ENCODE assay signal across 8 cellular contexts in the genomic region with DNA sequence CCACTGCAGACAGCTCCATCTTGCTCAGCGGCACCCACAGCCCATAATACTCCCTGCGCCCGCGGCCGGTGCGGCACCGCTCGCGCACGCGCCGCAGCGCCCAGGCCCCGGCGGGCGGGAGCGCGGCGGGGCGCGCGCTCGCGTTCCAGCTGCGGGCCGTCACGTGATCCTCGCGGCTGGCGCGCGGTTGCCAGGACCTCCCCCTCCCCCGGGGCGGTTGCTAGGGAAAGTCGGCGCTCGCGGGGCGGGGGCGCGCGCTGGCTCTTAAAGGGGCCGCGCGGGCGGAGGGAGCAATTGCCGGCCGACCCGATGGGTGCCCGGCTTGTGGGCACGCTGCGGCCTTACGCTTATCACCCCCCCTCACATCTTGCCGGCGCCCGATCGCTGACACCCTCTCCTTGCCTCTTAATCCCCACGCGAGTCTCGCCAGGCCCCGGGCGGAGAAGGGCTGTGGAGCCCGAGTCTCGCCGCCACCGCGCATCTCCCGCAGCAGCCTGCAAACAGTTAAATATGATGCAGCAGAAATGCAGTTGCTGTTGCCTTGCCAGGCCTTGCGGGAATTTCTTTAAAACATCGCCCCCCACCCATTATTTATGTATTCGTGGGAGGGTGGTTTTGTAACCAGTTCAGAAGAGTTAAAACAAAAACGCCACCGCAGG. TPM values are rescaled to one million over a fixed set of nuclear protein-coding genes. Genes with fewer than 3 reads are reported as not detected.
DNase-seq lines count a peak whose midpoint lies in the region; ATAC-seq, FAIRE-seq and TF ChIP-seq lines count a peak whose summit lies in the region.

Gene CBX6 (minus strand): TSS at position 45 of the 659 bp plus-strand sequence. CDS start 26 bp downstream, at position 19.

- H3K4me3 ChIP-seq in ACC112 (ENCODE audit: low read depth, low read length) (peak within 1 kb of the TSS; percentile 90), mammary epithelial cell (replicated peaks in 1 of 3; ENCODE audit: insufficient read depth in 1 of 3, low read depth in 2 of 3, low read length in 3 of 3) (peak within 1 kb of the TSS; percentile 68 to 83 (median 76)), small intestine (ENCODE audit: low read depth in 1 of 2, low read length in 2 of 2) (peak within 1 kb of the TSS; percentile 63 to 64)

- H3K27me3 ChIP-seq in ACC112 (ENCODE audit: insufficient read depth, low read length) (no peaks in the 10 kb centered on the region), mammary epithelial cell (ENCODE audit: insufficient read depth, low read length) (no peaks in the 10 kb centered on the region), small intestine (ENCODE audit: control insufficient read depth in 2 of 2, insufficient read depth in 2 of 2, low read length in 2 of 2) (peaks cover 0 to 3% of the 10 kb centered on the region in 2 donors)

- H4K20me1 ChIP-seq in mammary epithelial cell (ENCODE audit: insufficient read depth, low read length) = no peaks in the 10 kb centered on the region

- H3K27ac ChIP-seq in ACC112 (ENCODE audit: low read depth, low read length) (peak within 1 kb of the TSS; percentile 27; the same call in 1 of the 2 replicates), mammary epithelial cell (ENCODE audit: insufficient read depth, low read depth, low read length) (peak within 1 kb of the TSS; percentile 36), small intestine (ENCODE audit: low read depth in 1 of 2, low read length in 1 of 2) (peak within 1 kb of the TSS; percentile 72 to 90)

- under 1% methylated on average over 32 of the region's 73 CpGs for WGBS in mammary epithelial cell (ENCODE audit: low coverage, missing lambda C conversion rate)
- 0% methylated on average over 51 to 73 of the region's 73 CpGs for WGBS in small intestine, 3 donors

- H3K4me1 ChIP-seq in ACC112 (ENCODE audit: control insufficient read depth, insufficient read depth, low read length, unreplicated experiment) (no peaks in the 10 kb centered on the region), mammary epithelial cell (ENCODE audit: insufficient read depth, low read length) (peaks cover 27% of the 10 kb centered on the region), small intestine (ENCODE audit: control insufficient read depth in 2 of 2, insufficient read depth in 1 of 2, low read depth in 1 of 2, low read length in 1 of 2) (no peaks in the 10 kb centered on the region)

- no peaks in the 10 kb centered on the region for H3K9me3 Mint-ChIP-seq in WTC11

- no peak for TF ChIP-seq CTCF in WTC11 (IDR thresholded peaks at IDR 0.05)
- TF ChIP-seq CTCF in mammary epithelial cell (conservative IDR thresholded peaks at IDR 0.05 in 1 of 2, IDR thresholded peaks at IDR 0.05 in 1 of 2; ENCODE audit: extremely low read depth in 1 of 2, insufficient read depth in 1 of 2, low read depth in 1 of 2, low read length in 2 of 2) = no peak

- peaks cover 13% of the 10 kb centered on the region; the same call in 1 of the 2 replicates for H3K36me3 Mint-ChIP-seq in WTC11

- peak within 1 kb of the TSS; percentile 100 for H3K4me2 ChIP-seq in mammary epithelial cell (ENCODE audit: insufficient read depth, low read depth, low read length)

- H3K9me3 ChIP-seq in mammary epithelial cell (replicated peaks; ENCODE audit: insufficient read depth, low read length) = no peaks in the 10 kb centered on the region
- no peaks in the 10 kb centered on the region for H3K9me3 ChIP-seq in small intestine (ENCODE audit: control insufficient read depth, low read depth)

- peaks cover 7% of the 10 kb centered on the region for H3K27me3 Mint-ChIP-seq in WTC11 (ENCODE audit: low read depth)

- DNase-seq in NCI-H345 (lab: John Stamatoyannopoulos, UW) (peak; percentile 92), WTC11 (ENCODE audit: low spot score) (peak; percentile 96), mammary epithelial cell (peak; percentile 81), iPS-NIHi11 (ENCODE audit: low spot score) (peak; percentile 97), small intestine (peak; percentile 63)

- in situ Hi-C loops in mammary epithelial cell (cut with MboI; ENCODE audit: low sequenced_read_pairs in 2 of 2) = loop anchor here (5.0 to 25.0 kb wide), 5 partner anchors 130 to 440 kb away; partner anchors contain the start of gene RPL3 (in 1 of the 2)

- POLR2A ChIA-PET in WTC11 (lab: Charles Lee) = interaction anchor here (0.5 to 1.0 kb wide), 2 partner anchors 69 to 280 kb away, joined by 3 read pairs; partner anchors contain the start of gene CBX7

- dilution Hi-C loops in mammary epithelial cell (cut with HindIII; ENCODE audit: low sequenced_read_pairs) = no loop called here

- H3K9ac ChIP-seq in mammary epithelial cell (ENCODE audit: insufficient read depth, low read length) = peak within 1 kb of the TSS; percentile 73

- CTCF ChIA-PET in WTC11 (lab: Charles Lee) (interaction anchor here (1.0 to 5.4 kb wide), 6 partner anchors 55 to 277 kb away, joined by 3 to 67 read pairs (median 10); no protein-coding TSS in a partner anchor), mammary epithelial cell (lab: Charles Lee; ENCODE audit: low non-redundant PET) (no interaction called here)

- H3K27ac Mint-ChIP-seq in WTC11 = peak within 1 kb of the TSS; percentile 96

- intact Hi-C loops in mammary epithelial cell (cut with micrococcal nuclease) = loop anchor here (5.0 kb wide), 2 partner anchors 50 to 435 kb away; no protein-coding TSS in a partner anchor

- H3K79me2 ChIP-seq in ACC112 (ENCODE audit: control insufficient read depth, insufficient read depth, low read length, unreplicated experiment) = peaks cover 11% of the 10 kb centered on the region
- H3K79me2 ChIP-seq in mammary epithelial cell (ENCODE audit: insufficient read depth, low read length) = peaks cover 7% of the 10 kb centered on the region

- H3K36me3 ChIP-seq in ACC112 (ENCODE audit: insufficient read depth, low read length) (0 out of 2 replicates have a peak, but pooled peaks cover 4% of the 10 kb centered on the region), mammary epithelial cell (ENCODE audit: insufficient read depth, low read length) (peaks cover 2% of the 10 kb centered on the region), small intestine (ENCODE audit: control insufficient read depth in 2 of 2, insufficient read depth in 2 of 2, low read length in 2 of 2) (no peaks in the 10 kb centered on the region)

- peak within 1 kb of the TSS; percentile 93 for H3K4me3 Mint-ChIP-seq in WTC11

- H2AFZ ChIP-seq in ACC112 (ENCODE audit: low read length, unreplicated experiment) (peak within 1 kb of the TSS; percentile 97), mammary epithelial cell (ENCODE audit: low read depth, low read length) (peak within 1 kb of the TSS; percentile 99)

- FAIRE-seq in small intestine (lab: Jason Lieb, UNC) = no peak

- BruUV-seq in mammary epithelial cell (replicated peaks; lab: Mats Ljungman, UMichigan) = no TSS peak

- peaks cover 46% of the 10 kb centered on the region for H3K4me1 Mint-ChIP-seq in WTC11

- ATAC-seq in GM18909 (IDR thresholded peaks at IDR 0.05; ENCODE audit: poor library complexity, unreplicated experiment) (peak; percentile 71), HG03196 (IDR thresholded peaks at IDR 0.05; ENCODE audit: unreplicated experiment) (peak; percentile 61), WTC11 (peak; percentile 49)

TF ChIP-seq in WTC11, 78 proteins besides CTCF, POLR2A, EP300 and RAD21 (continues in another document):
- TF ChIP-seq TEAD1 (CRISPR knock-in tag; IDR thresholded peaks at IDR 0.05) = peak; percentile 18; the same call in 1 of the 2 replicates
- TF ChIP-seq USF2 (CRISPR knock-in tag; IDR thresholded peaks at IDR 0.05) = peak; percentile 96
- TF ChIP-seq MYBL2 (CRISPR knock-in tag; IDR thresholded peaks at IDR 0.05) = peak; percentile 65; the same call in 1 of the 2 replicates
- TF ChIP-seq, protein P1, sequence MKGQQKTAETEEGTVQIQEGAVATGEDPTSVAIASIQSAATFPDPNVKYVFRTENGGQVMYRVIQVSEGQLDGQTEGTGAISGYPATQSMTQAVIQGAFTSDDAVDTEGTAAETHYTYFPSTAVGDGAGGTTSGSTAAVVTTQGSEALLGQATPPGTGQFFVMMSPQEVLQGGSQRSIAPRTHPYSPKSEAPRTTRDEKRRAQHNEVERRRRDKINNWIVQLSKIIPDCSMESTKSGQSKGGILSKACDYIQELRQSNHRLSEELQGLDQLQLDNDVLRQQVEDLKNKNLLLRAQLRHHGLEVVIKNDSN (CRISPR knock-in tag; IDR thresholded peaks at IDR 0.05) = peak; percentile 89
- TF ChIP-seq, protein P2, sequence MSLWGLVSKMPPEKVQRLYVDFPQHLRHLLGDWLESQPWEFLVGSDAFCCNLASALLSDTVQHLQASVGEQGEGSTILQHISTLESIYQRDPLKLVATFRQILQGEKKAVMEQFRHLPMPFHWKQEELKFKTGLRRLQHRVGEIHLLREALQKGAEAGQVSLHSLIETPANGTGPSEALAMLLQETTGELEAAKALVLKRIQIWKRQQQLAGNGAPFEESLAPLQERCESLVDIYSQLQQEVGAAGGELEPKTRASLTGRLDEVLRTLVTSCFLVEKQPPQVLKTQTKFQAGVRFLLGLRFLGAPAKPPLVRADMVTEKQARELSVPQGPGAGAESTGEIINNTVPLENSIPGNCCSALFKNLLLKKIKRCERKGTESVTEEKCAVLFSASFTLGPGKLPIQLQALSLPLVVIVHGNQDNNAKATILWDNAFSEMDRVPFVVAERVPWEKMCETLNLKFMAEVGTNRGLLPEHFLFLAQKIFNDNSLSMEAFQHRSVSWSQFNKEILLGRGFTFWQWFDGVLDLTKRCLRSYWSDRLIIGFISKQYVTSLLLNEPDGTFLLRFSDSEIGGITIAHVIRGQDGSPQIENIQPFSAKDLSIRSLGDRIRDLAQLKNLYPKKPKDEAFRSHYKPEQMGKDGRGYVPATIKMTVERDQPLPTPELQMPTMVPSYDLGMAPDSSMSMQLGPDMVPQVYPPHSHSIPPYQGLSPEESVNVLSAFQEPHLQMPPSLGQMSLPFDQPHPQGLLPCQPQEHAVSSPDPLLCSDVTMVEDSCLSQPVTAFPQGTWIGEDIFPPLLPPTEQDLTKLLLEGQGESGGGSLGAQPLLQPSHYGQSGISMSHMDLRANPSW (CRISPR knock-in tag; conservative IDR thresholded peaks at IDR 0.05; ENCODE audit: low read depth) = no peak

RNA-seq across cellular contexts. Expression of gene CBX6, which starts in this region (rescaled TPM):
- total RNA-seq in WTC11 (2021) (21.5 to 27.0 TPM (median 23.8 TPM) in 3 replicates), mammary epithelial cell (10 to 100 TPM; 32.3 to 55.7 TPM)
- polyA plus RNA-seq in mammary epithelial cell (17.2 TPM), small intestine (10 to 100 TPM in 1 of 3 donors, 1 to 10 TPM in 2; 1.1 to 15.9 (median 3.0) TPM)
- 49.3 TPM for polyA minus RNA-seq in mammary epithelial cell

Comparison
In these comparisons a context has a peak if more than half of its experiments do, and no peak if none do; other contexts are left out.
1. Peak in every context shown above with its lines: DNase-seq, ATAC-seq, H3K4me3 ChIP-seq and H3K27ac ChIP-seq.
2. H3K27ac ChIP-seq: peak in every context shown above with its lines; median percentile 81 in small intestine; 36 in mammary epithelial cell; 27 in ACC112.